ENCODE assay signal across 1 cellular context in the genomic region with DNA sequence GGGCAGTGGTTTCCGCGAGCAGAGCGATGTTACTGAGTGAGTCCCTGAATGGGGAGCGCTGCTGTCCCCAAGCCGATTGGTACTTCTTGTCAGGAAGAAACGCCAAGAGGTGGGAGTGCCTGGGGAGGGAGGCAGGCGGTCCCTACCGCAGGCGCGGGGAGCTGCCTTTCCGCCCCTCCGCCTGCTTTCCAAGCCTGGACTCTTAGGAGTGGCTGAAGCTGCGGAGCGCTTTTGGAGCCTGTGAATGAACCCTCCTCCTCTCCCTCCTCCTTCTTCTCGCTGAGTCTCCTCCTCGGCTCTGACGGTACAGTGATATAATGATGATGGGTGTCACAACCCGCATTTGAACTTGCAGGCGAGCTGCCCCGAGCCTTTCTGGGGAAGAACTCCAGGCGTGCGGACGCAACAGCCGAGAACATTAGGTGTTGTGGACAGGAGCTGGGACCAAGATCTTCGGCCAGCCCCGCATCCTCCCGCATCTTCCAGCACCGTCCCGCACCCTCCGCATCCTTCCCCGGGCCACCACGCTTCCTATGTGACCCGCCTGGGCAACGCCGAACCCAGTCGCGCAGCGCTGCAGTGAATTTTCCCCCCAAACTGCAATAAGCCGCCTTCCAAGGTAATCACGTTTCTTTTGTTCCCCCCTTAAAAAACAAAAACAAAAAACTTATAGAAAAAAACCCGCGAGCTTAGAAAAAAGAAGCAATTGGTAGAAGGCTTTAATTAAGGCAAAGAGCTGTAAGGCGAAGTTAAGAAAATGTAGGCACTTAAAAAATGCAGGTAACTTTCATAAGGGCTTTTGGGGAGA.
TF ChIP-seq lines count a peak whose summit lies in the region.

VCAN (plus strand) TSS at position 340 of the 808 bp plus-strand sequence. CDS start 11,775 bp downstream, outside the sequence.

TF ChIP-seq in HEK293, 187 proteins besides CTCF, POLR2A, EP300 and RAD21 (continued from another document and continues in another):
- TF ChIP-seq, protein P1, sequence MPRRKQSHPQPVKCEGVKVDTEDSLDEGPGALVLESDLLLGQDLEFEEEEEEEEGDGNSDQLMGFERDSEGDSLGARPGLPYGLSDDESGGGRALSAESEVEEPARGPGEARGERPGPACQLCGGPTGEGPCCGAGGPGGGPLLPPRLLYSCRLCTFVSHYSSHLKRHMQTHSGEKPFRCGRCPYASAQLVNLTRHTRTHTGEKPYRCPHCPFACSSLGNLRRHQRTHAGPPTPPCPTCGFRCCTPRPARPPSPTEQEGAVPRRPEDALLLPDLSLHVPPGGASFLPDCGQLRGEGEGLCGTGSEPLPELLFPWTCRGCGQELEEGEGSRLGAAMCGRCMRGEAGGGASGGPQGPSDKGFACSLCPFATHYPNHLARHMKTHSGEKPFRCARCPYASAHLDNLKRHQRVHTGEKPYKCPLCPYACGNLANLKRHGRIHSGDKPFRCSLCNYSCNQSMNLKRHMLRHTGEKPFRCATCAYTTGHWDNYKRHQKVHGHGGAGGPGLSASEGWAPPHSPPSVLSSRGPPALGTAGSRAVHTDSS (tag by site-specific recombination; IDR thresholded peaks at IDR 0.05) = no peak
- no peak for TF ChIP-seq ZNF555 (tag by site-specific recombination; conservative IDR thresholded peaks at IDR 0.05)
- no peak for TF ChIP-seq ZNF776 (tag by site-specific recombination; IDR thresholded peaks at IDR 0.05; ENCODE audit: borderline replicate concordance)
- TF ChIP-seq MYNN (tag by site-specific recombination; IDR thresholded peaks at IDR 0.05; ENCODE audit: borderline replicate concordance) = no peak
- no peak for TF ChIP-seq GFI1B (tag by site-specific recombination; IDR thresholded peaks at IDR 0.05)
- TF ChIP-seq ZNF473 (tag by site-specific recombination; IDR thresholded peaks at IDR 0.05) = no peak
- TF ChIP-seq SP3 (tag by site-specific recombination; IDR thresholded peaks at IDR 0.05) = peak; percentile 92
- no peak for TF ChIP-seq ZNF292 (tag by site-specific recombination; IDR thresholded peaks at IDR 0.05; ENCODE audit: borderline replicate concordance, low read depth)
- TF ChIP-seq ZFHX2 (tag by site-specific recombination; conservative IDR thresholded peaks at IDR 0.05) = peak; percentile 64
- peak; percentile 79 for TF ChIP-seq ZNF341 (tag by site-specific recombination; IDR thresholded peaks at IDR 0.05; ENCODE audit: low read depth)
- no peak for TF ChIP-seq ZIC2 (tag by site-specific recombination; IDR thresholded peaks at IDR 0.05)
- no peak for TF ChIP-seq HOXC10 (CRISPR knock-in tag; IDR thresholded peaks at IDR 0.05)
- TF ChIP-seq SCRT2 (tag by site-specific recombination; IDR thresholded peaks at IDR 0.05) = no peak
- TF ChIP-seq ZNF211 (tag by site-specific recombination; IDR thresholded peaks at IDR 0.05; ENCODE audit: low read depth) = no peak
- no peak for TF ChIP-seq INSM2 (tag by site-specific recombination; IDR thresholded peaks at IDR 0.05)
- TF ChIP-seq ZNF214 (tag by site-specific recombination; IDR thresholded peaks at IDR 0.05; ENCODE audit: borderline replicate concordance) = no peak
- no peak for TF ChIP-seq ZNF624 (tag by site-specific recombination; IDR thresholded peaks at IDR 0.05)
- peak; percentile 27; the same call in 1 of the 2 replicates for TF ChIP-seq ZBTB10 (tag by site-specific recombination; IDR thresholded peaks at IDR 0.05)
- TF ChIP-seq ZNF2 (tag by site-specific recombination; IDR thresholded peaks at IDR 0.05) = no peak
- TF ChIP-seq ZNF132 (tag by site-specific recombination; IDR thresholded peaks at IDR 0.05; ENCODE audit: borderline replicate concordance) = no peak
- TF ChIP-seq ZNF530 (tag by site-specific recombination; IDR thresholded peaks at IDR 0.05; ENCODE audit: low read depth) = no peak
- TF ChIP-seq ZNF777 (tag by site-specific recombination; IDR thresholded peaks at IDR 0.05; ENCODE audit: borderline replicate concordance) = no peak
- no peak for TF ChIP-seq ZNF239 (tag by site-specific recombination; IDR thresholded peaks at IDR 0.05)
- peak; percentile 69 for TF ChIP-seq PATZ1 (tag by site-specific recombination; IDR thresholded peaks at IDR 0.05)
- no peak for TF ChIP-seq ZSCAN16 (tag by site-specific recombination; IDR thresholded peaks at IDR 0.05)
- no peak for TF ChIP-seq ZBTB49 (tag by site-specific recombination; IDR thresholded peaks at IDR 0.05; ENCODE audit: low read depth)
- TF ChIP-seq ZNF157 (tag by site-specific recombination; IDR thresholded peaks at IDR 0.05) = no peak
- peak; percentile 67; the same call in 1 of the 2 replicates for TF ChIP-seq ZBTB20 (tag by site-specific recombination; IDR thresholded peaks at IDR 0.05)
- no peak for TF ChIP-seq ZNF19 (tag by site-specific recombination; IDR thresholded peaks at IDR 0.05; ENCODE audit: low read depth)
- no peak; the same call in 1 of the 2 replicates for TF ChIP-seq KLF7 (tag by site-specific recombination; IDR thresholded peaks at IDR 0.05; ENCODE audit: borderline replicate concordance)
- no peak for TF ChIP-seq ZNF488 (tag by site-specific recombination; IDR thresholded peaks at IDR 0.05)
- no peak for TF ChIP-seq KLF10 (tag by site-specific recombination; IDR thresholded peaks at IDR 0.05)
- TF ChIP-seq RBAK (tag by site-specific recombination; IDR thresholded peaks at IDR 0.05) = no peak
- TF ChIP-seq, protein P2, sequence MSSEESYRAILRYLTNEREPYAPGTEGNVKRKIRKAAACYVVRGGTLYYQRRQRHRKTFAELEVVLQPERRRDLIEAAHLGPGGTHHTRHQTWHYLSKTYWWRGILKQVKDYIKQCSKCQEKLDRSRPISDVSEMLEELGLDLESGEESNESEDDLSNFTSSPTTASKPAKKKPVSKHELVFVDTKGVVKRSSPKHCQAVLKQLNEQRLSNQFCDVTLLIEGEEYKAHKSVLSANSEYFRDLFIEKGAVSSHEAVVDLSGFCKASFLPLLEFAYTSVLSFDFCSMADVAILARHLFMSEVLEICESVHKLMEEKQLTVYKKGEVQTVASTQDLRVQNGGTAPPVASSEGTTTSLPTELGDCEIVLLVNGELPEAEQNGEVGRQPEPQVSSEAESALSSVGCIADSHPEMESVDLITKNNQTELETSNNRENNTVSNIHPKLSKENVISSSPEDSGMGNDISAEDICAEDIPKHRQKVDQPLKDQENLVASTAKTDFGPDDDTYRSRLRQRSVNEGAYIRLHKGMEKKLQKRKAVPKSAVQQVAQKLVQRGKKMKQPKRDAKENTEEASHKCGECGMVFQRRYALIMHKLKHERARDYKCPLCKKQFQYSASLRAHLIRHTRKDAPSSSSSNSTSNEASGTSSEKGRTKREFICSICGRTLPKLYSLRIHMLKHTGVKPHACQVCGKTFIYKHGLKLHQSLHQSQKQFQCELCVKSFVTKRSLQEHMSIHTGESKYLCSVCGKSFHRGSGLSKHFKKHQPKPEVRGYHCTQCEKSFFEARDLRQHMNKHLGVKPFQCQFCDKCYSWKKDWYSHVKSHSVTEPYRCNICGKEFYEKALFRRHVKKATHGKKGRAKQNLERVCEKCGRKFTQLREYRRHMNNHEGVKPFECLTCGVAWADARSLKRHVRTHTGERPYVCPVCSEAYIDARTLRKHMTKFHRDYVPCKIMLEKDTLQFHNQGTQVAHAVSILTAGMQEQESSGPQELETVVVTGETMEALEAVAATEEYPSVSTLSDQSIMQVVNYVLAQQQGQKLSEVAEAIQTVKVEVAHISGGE (tag by site-specific recombination; conservative IDR thresholded peaks at IDR 0.05; ENCODE audit: low read depth) = peak; percentile 68
- TF ChIP-seq, protein P3, sequence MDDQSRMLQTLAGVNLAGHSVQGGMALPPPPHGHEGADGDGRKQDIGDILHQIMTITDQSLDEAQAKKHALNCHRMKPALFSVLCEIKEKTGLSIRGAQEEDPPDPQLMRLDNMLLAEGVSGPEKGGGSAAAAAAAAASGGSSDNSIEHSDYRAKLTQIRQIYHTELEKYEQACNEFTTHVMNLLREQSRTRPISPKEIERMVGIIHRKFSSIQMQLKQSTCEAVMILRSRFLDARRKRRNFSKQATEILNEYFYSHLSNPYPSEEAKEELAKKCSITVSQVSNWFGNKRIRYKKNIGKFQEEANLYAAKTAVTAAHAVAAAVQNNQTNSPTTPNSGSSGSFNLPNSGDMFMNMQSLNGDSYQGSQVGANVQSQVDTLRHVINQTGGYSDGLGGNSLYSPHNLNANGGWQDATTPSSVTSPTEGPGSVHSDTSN (CRISPR knock-in tag; IDR thresholded peaks at IDR 0.05) = no peak
- no peak for TF ChIP-seq ZNF843 (tag by site-specific recombination; IDR thresholded peaks at IDR 0.05)
- no peak for TF ChIP-seq ZNF560 (tag by site-specific recombination; IDR thresholded peaks at IDR 0.05; ENCODE audit: borderline replicate concordance)
- no peak for TF ChIP-seq ZNF311 (tag by site-specific recombination; IDR thresholded peaks at IDR 0.05; ENCODE audit: borderline replicate concordance)
- no peak for TF ChIP-seq ZNF596 (tag by site-specific recombination; IDR thresholded peaks at IDR 0.05)
- TF ChIP-seq, protein P4, sequence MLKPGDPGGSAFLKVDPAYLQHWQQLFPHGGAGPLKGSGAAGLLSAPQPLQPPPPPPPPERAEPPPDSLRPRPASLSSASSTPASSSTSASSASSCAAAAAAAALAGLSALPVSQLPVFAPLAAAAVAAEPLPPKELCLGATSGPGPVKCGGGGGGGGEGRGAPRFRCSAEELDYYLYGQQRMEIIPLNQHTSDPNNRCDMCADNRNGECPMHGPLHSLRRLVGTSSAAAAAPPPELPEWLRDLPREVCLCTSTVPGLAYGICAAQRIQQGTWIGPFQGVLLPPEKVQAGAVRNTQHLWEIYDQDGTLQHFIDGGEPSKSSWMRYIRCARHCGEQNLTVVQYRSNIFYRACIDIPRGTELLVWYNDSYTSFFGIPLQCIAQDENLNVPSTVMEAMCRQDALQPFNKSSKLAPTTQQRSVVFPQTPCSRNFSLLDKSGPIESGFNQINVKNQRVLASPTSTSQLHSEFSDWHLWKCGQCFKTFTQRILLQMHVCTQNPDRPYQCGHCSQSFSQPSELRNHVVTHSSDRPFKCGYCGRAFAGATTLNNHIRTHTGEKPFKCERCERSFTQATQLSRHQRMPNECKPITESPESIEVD (tag by site-specific recombination; IDR thresholded peaks at IDR 0.05) = no peak
- TF ChIP-seq OSR2 (tag by site-specific recombination; IDR thresholded peaks at IDR 0.05) = no peak
- no peak for TF ChIP-seq SETDB1 (IDR thresholded peaks at IDR 0.05; ENCODE audit: insufficient read length, low read length)
